ENCODE assay signal across 20 cellular contexts in genomic region chr11:73975479-73975757, GRCh38. TPM values are rescaled to one million over a fixed set of nuclear protein-coding genes. Genes with fewer than 3 reads are reported as not detected.
DNase-seq lines count a peak whose midpoint lies in the region; ATAC-seq, FAIRE-seq and TF ChIP-seq lines count a peak whose summit lies in the region.
"Had no signal": no experiment of that assay in that cellular context is flagged by ENCODE, and none has a peak within 500 bp of the region (broad histone marks: within the 10 kb centered on the region; RNA-seq: fewer than 3 reads in every experiment).

No MANE protein-coding gene starts in this region.

- H3K36me3 ChIP-seq in right atrium auricular region (peaks cover 9% of the 10 kb centered on the region), kidney (ENCODE audit: control insufficient read depth in 1 of 2, insufficient read depth in 2 of 2, low read length in 2 of 2) (peaks cover 0 to 4% of the 10 kb centered on the region in 2 donors), aorta (ENCODE audit: control insufficient read depth in 1 of 2, insufficient read depth in 2 of 2, low read length in 1 of 2) (peaks cover 0 to 5% of the 10 kb centered on the region in 2 donors)

- no peak overlapping the region for H3K9ac ChIP-seq in kidney (ENCODE audit: low read length in 2 of 2)

- FAIRE-seq in kidney (lab: Jason Lieb, UNC): no peak
- FAIRE-seq: GM12878 had no signal

- no peak for ATAC-seq in aorta (ENCODE audit: low FRiP score)
- ATAC-seq: gastroesophageal sphincter, GM12878, left lobe of liver, Right ventricle myocardium inferior had no signal

- no peaks in the 10 kb centered on the region for H3K9me3 ChIP-seq in right atrium auricular region
- no peaks in the 10 kb centered on the region for H3K9me3 ChIP-seq in kidney (ENCODE audit: control insufficient read depth in 1 of 2, low read length in 2 of 2)
- H3K9me3 ChIP-seq in aorta (ENCODE audit: control insufficient read depth, low read length): no peaks in the 10 kb centered on the region
- H3K9me3 ChIP-seq: gastroesophageal sphincter, thoracic aorta had no signal

- H3K4me1 ChIP-seq in right atrium auricular region: no peaks in the 10 kb centered on the region
- peaks cover 0 to 3% of the 10 kb centered on the region in 2 donors for H3K4me1 ChIP-seq in kidney (ENCODE audit: control insufficient read depth in 1 of 2, insufficient read depth in 1 of 2, low read depth in 1 of 2, low read length in 2 of 2)
- no peaks in the 10 kb centered on the region for H3K4me1 ChIP-seq in aorta (ENCODE audit: control insufficient read depth in 1 of 2, insufficient read depth in 2 of 2, low read length in 2 of 2)

- CTCF ChIA-PET in activated CD4-positive, alpha-beta memory T cell treated with anti-CD3 and anti-CD28 coated beads, Interleukin-2, amount 10 ng/mL, durations not matched to agents 7 days and 5 days (lab: Charles Lee): interaction anchor here (4.4 kb wide), 1 partner anchor 30 kb away, joined by 12 read pairs; no protein-coding TSS in a partner anchor

- H3K27ac ChIP-seq in right atrium auricular region (no peak overlapping the region), kidney (ENCODE audit: low read depth in 2 of 2, low read length in 2 of 2) (no peak overlapping the region), aorta (ENCODE audit: low read depth in 1 of 2, low read length in 2 of 2) (no peak overlapping the region)
- H3K27ac ChIP-seq: thoracic aorta had no signal

- POLR2A ChIA-PET in activated CD4-positive, alpha-beta memory T cell treated with anti-CD3 and anti-CD28 coated beads, Interleukin-2, amount 10 ng/mL, durations not matched to agents 7 days and 5 days (lab: Charles Lee): interaction anchor here (1.4 to 12.4 kb wide), 4 partner anchors 6 to 39 kb away, joined by 4 to 264 read pairs (median 140); partner anchors contain the start of gene UCP2

- DNase-seq in cardiac septum (ENCODE audit: low spot score) (peak; percentile 58), right atrium auricular region (ENCODE audit: low spot score) (no peak), kidney (peak; percentile 49), aorta (peak; percentile 35 to 49), NCI-H2107 treated with DMSO at 0.1 percent for 48 hours (lab: John Stamatoyannopoulos, UW; ENCODE audit: unreplicated experiment) (no peak), GM20000 (ENCODE audit: low spot score) (no peak)
- no peak for DNase-seq in activated CD4-positive, alpha-beta memory T cell treated with anti-CD3 and anti-CD28 coated beads, Interleukin-2, amount 10 ng/mL, durations not matched to agents 7 days and 5 days
- no peak for DNase-seq in effector CD8-positive, alpha-beta T cell (lab: John Stamatoyannopoulos, UW)
- DNase-seq: activated CD4-positive, CD25-positive, alpha-beta regulatory T cell treated with anti-CD3 and anti-CD28 coated beads, Interleukin-2, amount 50 U/mL, for 72 hours; GDM1; NCI-H187 treated with DMSO at 0.1 percent for 48 hours; NCI-H446 treated with DMSO at 0.1 percent for 48 hours; occipital lobe; stimulated activated CD4-positive, alpha-beta T cell treated with anti-CD3 and anti-CD28 coated beads, Interleukin-2, amount 100 ng/mL, for 48 hours; T-helper 9 cell had no signal

- H3K4me1 Mint-ChIP-seq in activated CD4-positive, alpha-beta memory T cell treated with anti-CD3 and anti-CD28 coated beads, Interleukin-2, amount 10 ng/mL, durations not matched to agents 7 days and 5 days: peaks cover 93% of the 10 kb centered on the region

- no peak overlapping the region for H3K4me3 ChIP-seq in right atrium auricular region
- no peak overlapping the region for H3K4me3 ChIP-seq in kidney (ENCODE audit: low read length in 2 of 2)
- H3K4me3 ChIP-seq in aorta (ENCODE audit: low read length in 2 of 2): no peak overlapping the region
- H3K4me3 ChIP-seq: gastroesophageal sphincter, GM12878, thoracic aorta had no signal

- no peaks in the 10 kb centered on the region for H3K27me3 ChIP-seq in right atrium auricular region
- H3K27me3 ChIP-seq in aorta (ENCODE audit: control insufficient read depth in 1 of 2, insufficient read depth in 2 of 2, low read length in 1 of 2): no peaks in the 10 kb centered on the region
- H3K27me3 ChIP-seq: gastroesophageal sphincter had no signal

- H3K9me3 Mint-ChIP-seq in activated CD4-positive, alpha-beta memory T cell treated with anti-CD3 and anti-CD28 coated beads, Interleukin-2, amount 10 ng/mL, durations not matched to agents 7 days and 5 days: no peaks in the 10 kb centered on the region

- peak overlapping the region; percentile 97 for H3K27ac Mint-ChIP-seq in activated CD4-positive, alpha-beta memory T cell treated with anti-CD3 and anti-CD28 coated beads, Interleukin-2, amount 10 ng/mL, durations not matched to agents 7 days and 5 days

- 91 to 94% methylated on average over 6 of the region's 6 CpGs for WGBS in aorta, 2 donors

- H3K36me3 Mint-ChIP-seq in activated CD4-positive, alpha-beta memory T cell treated with anti-CD3 and anti-CD28 coated beads, Interleukin-2, amount 10 ng/mL, durations not matched to agents 7 days and 5 days (ENCODE audit: low read depth): peaks cover 81% of the 10 kb centered on the region

- intact Hi-C loops in cardiac septum (cut with DNase I): no loop called here
- intact Hi-C loops in kidney (cut with DNase I): no loop called here
- intact Hi-C loops in aorta (cut with DNase I): no loop called here

- TF ChIP-seq CTCF in right atrium auricular region (IDR thresholded peaks at IDR 0.05) (no peak), kidney (IDR thresholded peaks at IDR 0.05; ENCODE audit: borderline replicate concordance, extremely low read depth, insufficient read depth) (no peak), GM20000 (IDR thresholded peaks at IDR 0.05; ENCODE audit: extremely low read depth, missing control alignments) (no peak)

- H3K4me3 Mint-ChIP-seq in activated CD4-positive, alpha-beta memory T cell treated with anti-CD3 and anti-CD28 coated beads, Interleukin-2, amount 10 ng/mL, durations not matched to agents 7 days and 5 days: no peak overlapping the region

- no peaks in the 10 kb centered on the region for H3K27me3 Mint-ChIP-seq in activated CD4-positive, alpha-beta memory T cell treated with anti-CD3 and anti-CD28 coated beads, Interleukin-2, amount 10 ng/mL, durations not matched to agents 7 days and 5 days

RNA-seq across cellular contexts. Expression of gene UCP2, which starts 7.2 kb away (rescaled TPM):
- 12.0 TPM for total RNA-seq in cardiac septum
- total RNA-seq in right atrium auricular region: 10 to 100 TPM in 1 of 2 donors, 1 to 10 TPM in 1; 8.2 to 13.2 TPM
- 100 to 1,000 TPM; 400 to 407 TPM for total RNA-seq in activated CD4-positive, alpha-beta memory T cell treated with anti-CD3 and anti-CD28 coated beads, Interleukin-2, amount 10 ng/mL, durations not matched to agents 7 days and 5 days
- total RNA-seq in kidney: 104 TPM
- 36.4 TPM for polyA plus RNA-seq in kidney (ENCODE audit: insufficient read depth, low read depth, low replicate concordance)
- total RNA-seq in aorta: 10 to 100 TPM; 27.4 to 45.4 TPM
- 10 to 100 TPM in 1 of 2 donors, 1 to 10 TPM in 1; 7.3 to 44.3 TPM for polyA plus RNA-seq in aorta

RNA-seq across cellular contexts. Expression of gene DNAJB13, which starts 24.6 kb away (rescaled TPM):
- total RNA-seq in cardiac septum: not detected
- not detected for total RNA-seq in right atrium auricular region
- not detected for total RNA-seq in activated CD4-positive, alpha-beta memory T cell treated with anti-CD3 and anti-CD28 coated beads, Interleukin-2, amount 10 ng/mL, durations not matched to agents 7 days and 5 days
- 4.3 TPM for total RNA-seq in kidney
- 1.5 TPM for polyA plus RNA-seq in kidney (ENCODE audit: insufficient read depth, low read depth, low replicate concordance)
- not detected for total RNA-seq in aorta
- not detected for polyA plus RNA-seq in aorta
- total RNA-seq: gastroesophageal sphincter, GM12878, left lobe of liver, Right ventricle myocardium inferior had no signal

RNA-seq across cellular contexts. Expression of gene UCP3, which starts 33.5 kb away (rescaled TPM):
- 0.54 TPM for total RNA-seq in cardiac septum
- total RNA-seq in right atrium auricular region: 1 to 10 TPM in 1 of 2 donors, under 1 TPM in 1; 0.37 to 1.1 TPM
- total RNA-seq in activated CD4-positive, alpha-beta memory T cell treated with anti-CD3 and anti-CD28 coated beads, Interleukin-2, amount 10 ng/mL, durations not matched to agents 7 days and 5 days: 1 to 10 TPM; 1.8 to 2.4 TPM
- 4.0 TPM for total RNA-seq in kidney
- 0.28 TPM for polyA plus RNA-seq in kidney (ENCODE audit: insufficient read depth, low read depth, low replicate concordance)
- total RNA-seq in aorta: 1 to 10 TPM; 2.6 to 3.1 TPM
- polyA plus RNA-seq in aorta: 1 to 10 TPM in 1 of 2 donors, under 1 TPM in 1; 0.38 to 2.3 TPM

Comparison
In these comparisons a context has a peak if more than half of its experiments do, and no peak if none do; other contexts are left out.
1. DNase-seq: peak in cardiac septum (single experiment), kidney (single experiment) and aorta (2 of 2); none in right atrium auricular region (single experiment), activated CD4-positive, alpha-beta memory T cell treated with anti-CD3 and anti-CD28 coated beads, Interleukin-2, amount 10 ng/mL, durations not matched to agents 7 days and 5 days (single experiment), NCI-H2107 treated with DMSO at 0.1 percent for 48 hours (single experiment), GM20000 (single experiment) and effector CD8-positive, alpha-beta T cell (single experiment).